In genomic region chr9:89319015-89319905, GRCh38 we compare ENCODE assay signal across 8 cellular contexts. TPM values are rescaled to one million over a fixed set of nuclear protein-coding genes. Genes with fewer than 3 reads are reported as not detected.
DNase-seq lines count a peak whose midpoint lies in the region; TF ChIP-seq lines count a peak whose summit lies in the region.

No MANE protein-coding gene starts in this region.

- H3K36me3 ChIP-seq in right atrium auricular region, result no peaks in the 10 kb centered on the region
- H3K36me3 ChIP-seq in skeletal muscle satellite cell (ENCODE audit: insufficient read depth, low read length), result peaks cover 28% of the 10 kb centered on the region

- peaks cover 0 to 37% of the 10 kb centered on the region in 2 donors for H3K4me1 ChIP-seq in right atrium auricular region
- H3K4me1 ChIP-seq in skeletal muscle satellite cell (ENCODE audit: control insufficient read depth, insufficient read depth, low read length), result peaks cover 30% of the 10 kb centered on the region

- H3K9ac ChIP-seq in skeletal muscle satellite cell (ENCODE audit: low read depth, low read length), result peak overlapping the region; percentile 98

- H3K9me3 ChIP-seq in right atrium auricular region (no peaks in the 10 kb centered on the region), skeletal muscle satellite cell (replicated peaks; ENCODE audit: low read length) (no peaks in the 10 kb centered on the region)

- H3K4me2 ChIP-seq in skeletal muscle satellite cell (ENCODE audit: low read length), result peak overlapping the region; percentile 81

- DNase-seq in NCI-H82 (lab: John Stamatoyannopoulos, UW) (peak; percentile 44), NCI-H82 treated with DMSO at 0.1 percent for 48 hours (lab: John Stamatoyannopoulos, UW; ENCODE audit: unreplicated experiment) (no peak), right atrium auricular region (ENCODE audit: low spot score) (no peak), NOMO-1 treated with DMSO at 0.1 percent for 48 hours (lab: John Stamatoyannopoulos, UW; ENCODE audit: unreplicated experiment) (no peak), HT-29 (ENCODE audit: low spot score) (no peak), foreskin melanocyte (no peak)

- H3K27me3 ChIP-seq in right atrium auricular region, result no peaks in the 10 kb centered on the region
- H3K27me3 ChIP-seq in skeletal muscle satellite cell (ENCODE audit: control insufficient read depth, insufficient read depth, low read length), result no peaks in the 10 kb centered on the region

- no peak for TF ChIP-seq CTCF in WI38 (IDR thresholded peaks at IDR 0.05; ENCODE audit: low read depth, low read length)
- TF ChIP-seq CTCF in right atrium auricular region (IDR thresholded peaks at IDR 0.05), result peak; percentile 9 to 65

- H3K27ac ChIP-seq in right atrium auricular region, result peak overlapping the region; percentile 99 to 100

- H3K4me3 ChIP-seq in WI38 (ENCODE audit: low read depth, low read length) (peak overlapping the region; percentile 76), right atrium auricular region (peak overlapping the region; percentile 78 to 83), skeletal muscle satellite cell (ENCODE audit: low read length) (peak overlapping the region; percentile 83)

RNA-seq across cellular contexts. Expression of gene SECISBP2, which starts 1.0 kb away (rescaled TPM):
- total RNA-seq in right atrium auricular region, result 10 to 100 TPM; 15.0 to 19.9 TPM
- 15.0 and 19.2 TPM in 2 replicates for total RNA-seq in skeletal muscle satellite cell (2012; rRNA removed)
- 26.8 and 29.2 TPM in 2 replicates for total RNA-seq in HT-29 (2014; rRNA removed; shearing (Covaris generic))

RNA-seq across cellular contexts. Expression of gene CKS2, which starts 8.3 kb away (rescaled TPM):
- total RNA-seq in right atrium auricular region, result 10 to 100 TPM in 1 of 2 donors, 1 to 10 TPM in 1; 7.4 to 10.6 TPM
- total RNA-seq in skeletal muscle satellite cell (2012; rRNA removed), result 132 and 179 TPM in 2 replicates
- 139 and 145 TPM in 2 replicates for total RNA-seq in HT-29 (2014; rRNA removed; shearing (Covaris generic))

Comparison
In these comparisons a context has a peak if more than half of its experiments do, and no peak if none do; other contexts are left out.
1. RNA of gene CKS2, which starts 8.3 kb away (total RNA-seq): 139 to 145 TPM in HT-29; 7.4 to 10.6 TPM in right atrium auricular region; every median in the first group is over 10 times any median in the second.
2. Peak in every context shown above with its lines, with median percentiles within 50 percentile points of each other: H3K4me3 ChIP-seq.